Comparison of ENCODE assay signal across 28 cellular contexts in genomic region chr12:113315358-113315757, GRCh38.
"Had no signal": no experiment of that assay in that cellular context is flagged by ENCODE, and none has a peak within 500 bp of the region (broad histone marks: within the 10 kb centered on the region; RNA-seq: fewer than 3 reads in every experiment).

No MANE protein-coding gene starts in this region.

- H3K27me3 ChIP-seq: esophagus squamous epithelium, neutrophil, pancreas, right lobe of liver, suprapubic skin, transverse colon, upper lobe of right lung, uterus had no signal

- H3K36me3 ChIP-seq: uterus had no signal

- H3K4me2 ChIP-seq: smooth muscle cell had no signal

- H3K4me3 ChIP-seq: coronary artery, esophagus squamous epithelium, lung, pancreas, right lobe of liver, smooth muscle cell, suprapubic skin, transverse colon, upper lobe of right lung, uterus had no signal

- H3K9me3 ChIP-seq: esophagus squamous epithelium, neutrophil, pancreas, right lobe of liver, suprapubic skin, transverse colon, upper lobe of right lung, uterus had no signal

- H3K4me1 ChIP-seq: esophagus squamous epithelium, pancreas, right lobe of liver, suprapubic skin, transverse colon, upper lobe of right lung, uterus had no signal

- DNase-seq: dermis blood vessel endothelial cell; effector memory CD4-positive, alpha-beta T cell; erythroblast; esophagus squamous epithelium; head of caudate nucleus; hippocampal formation; kidney glomerular epithelial cell; left colon; mesendoderm; midbrain; natural killer cell; pancreas; retina; right lobe of liver; stimulated activated CD4-positive, alpha-beta T cell treated with anti-CD3 and anti-CD28 coated beads, Interleukin-12 subunit alpha, Interleukin-12 subunit beta, amount 100 ng/mL, for 4 hours; stimulated activated CD4-positive, alpha-beta T cell treated with anti-CD3 and anti-CD28 coated beads, Interleukin-1b, Interleukin-23, amount 100 ng/mL, for 48 hours; stimulated activated CD4-positive, alpha-beta T cell treated with anti-CD3 and anti-CD28 coated beads, Interleukin-4, amount 100 ng/mL, for 1 hour; stimulated activated CD8-positive, alpha-beta memory T cell treated with anti-CD3 and anti-CD28 coated beads, Interleukin-4, amount 100 ng/mL, for 48 hours; stimulated activated naive CD4-positive, alpha-beta T cell; stimulated activated naive CD8-positive, alpha-beta T cell treated with anti-CD3 and anti-CD28 coated beads, Interleukin-15, amount 100 ng/mL, for 72 hours; transverse colon; upper lobe of right lung; uterus had no signal

- ATAC-seq: left colon; natural killer cell; pancreas; right lobe of liver; stimulated activated naive CD8-positive, alpha-beta T cell treated with anti-CD3 and anti-CD28 coated beads, Interleukin-15, amount 100 ng/mL, for 72 hours; upper lobe of right lung had no signal

- H3K27ac ChIP-seq: coronary artery, neutrophil, pancreas, right lobe of liver, suprapubic skin, transverse colon, upper lobe of right lung, uterus had no signal
